In the genomic region with DNA sequence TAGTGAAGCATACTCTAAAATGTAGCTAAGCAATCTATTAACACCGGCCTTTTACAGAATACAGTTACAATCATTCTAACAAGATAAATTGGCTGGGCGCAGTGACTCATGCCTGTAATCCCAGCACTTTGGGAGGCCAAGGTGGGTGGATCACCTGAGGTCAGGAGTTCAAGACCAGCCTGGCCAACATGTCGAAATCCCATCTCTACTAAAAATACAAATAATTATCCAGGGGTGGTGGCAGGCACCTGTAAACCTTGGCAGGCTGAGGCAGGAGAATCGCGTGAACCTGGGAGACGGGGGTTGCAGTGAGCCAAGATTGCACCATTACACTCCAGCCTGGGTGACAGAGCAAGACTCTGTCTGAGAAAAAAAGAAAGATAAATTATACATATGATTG, we compare ENCODE assay signal across 2 cellular contexts. TPM values are rescaled to one million over a fixed set of nuclear protein-coding genes. Genes with fewer than 3 reads are reported as not detected.
"Had no signal": no experiment of that assay in that cellular context is flagged by ENCODE, and none has a peak within 500 bp of the region (broad histone marks: within the 10 kb centered on the region; RNA-seq: fewer than 3 reads in every experiment).

No MANE protein-coding gene starts in this region.

RNA-seq across cellular contexts. Expression of a gene that starts 24.6 kb away (rescaled TPM):
- total RNA-seq: kidney epithelial cell, left ventricle myocardium inferior had no signal
